8 cellular contexts compared by ENCODE assay signal in genomic region chr9:72936679-72937078, GRCh38.
"Had no signal": no experiment of that assay in that cellular context is flagged by ENCODE, and none has a peak within 500 bp of the region (broad histone marks: within the 10 kb centered on the region; RNA-seq: fewer than 3 reads in every experiment).

No MANE protein-coding gene starts in this region.

- FAIRE-seq: H1, H54, HTR-8/SVneo had no signal

- DNase-seq: H9, HCEC 1CT, KBM-7 had no signal

- H3K27ac ChIP-seq: KMS-11 had no signal

- H3K9ac ChIP-seq: KMS-11 had no signal

- H3K4me3 ChIP-seq: GM23338 had no signal

- H3K4me2 ChIP-seq: GM23338, KMS-11 had no signal

- H2AFZ ChIP-seq: GM23338 had no signal

- ATAC-seq: GM23338 had no signal
